23 cellular contexts compared by ENCODE assay signal in the genomic region with DNA sequence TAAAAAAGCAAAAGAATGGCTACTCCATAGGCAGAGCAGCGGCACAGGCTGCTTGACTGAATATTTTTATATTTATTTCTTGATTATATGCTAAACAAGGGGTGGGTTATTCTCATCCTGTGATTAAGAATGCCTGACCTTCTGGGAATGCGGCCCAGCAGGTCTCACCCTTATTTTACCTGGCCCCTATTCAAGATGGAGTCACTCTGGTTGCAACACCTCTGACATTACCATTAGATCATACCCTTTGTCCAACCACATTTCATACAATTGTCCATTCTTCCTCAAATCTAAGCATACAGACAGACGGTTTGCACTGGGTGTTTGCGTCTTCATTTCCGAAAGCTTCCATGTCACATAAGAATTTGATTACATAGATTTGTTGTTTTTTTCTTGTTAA.
DNase-seq lines count a peak whose midpoint lies in the region; ATAC-seq and TF ChIP-seq lines count a peak whose summit lies in the region.
"Had no signal": no experiment of that assay in that cellular context is flagged by ENCODE, and none has a peak within 500 bp of the region (broad histone marks: within the 10 kb centered on the region; RNA-seq: fewer than 3 reads in every experiment).

No MANE protein-coding gene starts in this region.

- H3K9me3 ChIP-seq in RWPE2 (ENCODE audit: severe bottlenecking) (no peaks in the 10 kb centered on the region), osteoblast (ENCODE audit: low read depth, low read length) (no peaks in the 10 kb centered on the region)
- H3K9me3 ChIP-seq: HAP-1, Peyer's patch, SK-N-SH had no signal

- no peak overlapping the region for H3K4me3 ChIP-seq in RWPE2 (ENCODE audit: severe bottlenecking)
- no peak overlapping the region for H3K4me3 ChIP-seq in epithelial cell of esophagus (ENCODE audit: low read length)
- no peak overlapping the region for H3K4me3 ChIP-seq in osteoblast (ENCODE audit: insufficient read depth, low read length)
- no peak overlapping the region for H3K4me3 ChIP-seq in dorsolateral prefrontal cortex
- H3K4me3 ChIP-seq: BLaER1, HAP-1, Peyer's patch had no signal

- no peak overlapping the region for H3K4me2 ChIP-seq in osteoblast (ENCODE audit: insufficient read depth, low read length)
- H3K4me2 ChIP-seq: BLaER1, SK-N-SH had no signal

- ATAC-seq in RWPE2 (ENCODE audit: low read depth) = peak; percentile 27; the same call in 1 of the 3 replicates

- H3K27me3 ChIP-seq in RWPE2 (ENCODE audit: insufficient read depth, poor library complexity, severe bottlenecking) = no peaks in the 10 kb centered on the region
- peaks cover 5% of the 10 kb centered on the region for H3K27me3 ChIP-seq in osteoblast (ENCODE audit: insufficient read depth, low read length)
- H3K27me3 ChIP-seq in dorsolateral prefrontal cortex = peaks cover 0 to 3% (median 0%) of the 10 kb centered on the region in 45 donors
- H3K27me3 ChIP-seq: BLaER1, Peyer's patch had no signal

- no peaks in the 10 kb centered on the region for H4K20me1 ChIP-seq in osteoblast (ENCODE audit: insufficient read depth, low read length)
- H4K20me1 ChIP-seq: BLaER1 had no signal

- no peaks in the 10 kb centered on the region for H3K4me1 ChIP-seq in RWPE2 (ENCODE audit: insufficient read depth, poor library complexity, severe bottlenecking)
- no peaks in the 10 kb centered on the region for H3K4me1 ChIP-seq in osteoblast (ENCODE audit: insufficient read depth, low read length)
- H3K4me1 ChIP-seq: HAP-1, Peyer's patch had no signal

- peak overlapping the region; percentile 22 for H2AFZ ChIP-seq in osteoblast (ENCODE audit: low read length)

- H3K79me2 ChIP-seq in osteoblast (ENCODE audit: insufficient read depth, low read length) = no peaks in the 10 kb centered on the region

- H3K27ac ChIP-seq in RWPE2 (ENCODE audit: poor library complexity, severe bottlenecking) (no peak overlapping the region), osteoblast (ENCODE audit: low read depth, low read length) (no peak overlapping the region), dorsolateral prefrontal cortex (no peak overlapping the region)
- H3K27ac ChIP-seq: BLaER1, Peyer's patch had no signal

- no peak for TF ChIP-seq RAD21 in Ishikawa (IDR thresholded peaks at IDR 0.05; ENCODE audit: low read depth)

- no peaks in the 10 kb centered on the region for H3K36me3 ChIP-seq in RWPE2 (ENCODE audit: low read depth)
- H3K36me3 ChIP-seq in osteoblast (ENCODE audit: insufficient read depth, low read length) = no peaks in the 10 kb centered on the region
- H3K36me3 ChIP-seq: BLaER1, HAP-1, Peyer's patch had no signal

- no peak for DNase-seq in RWPE2 (ENCODE audit: low spot score)
- DNase-seq in epithelial cell of esophagus (ENCODE audit: low read depth) = peak; percentile 90
- no peak for DNase-seq in osteoblast (ENCODE audit: insufficient read length, low spot score, missing footprints)
- DNase-seq in dorsolateral prefrontal cortex = no peak
- no peak for DNase-seq in NCI-H2029 (lab: John Stamatoyannopoulos, UW)
- DNase-seq in RPMI8226 = no peak
- no peak for DNase-seq in hypothalamus (lab: John Stamatoyannopoulos, UW)
- DNase-seq: CD4-positive, CD25-positive, alpha-beta regulatory T cell; DMS153; GOT3; HFFc6; IMR-90; MV-4-11; NCI-H1105; NCI-H1930; NCI-H446; NCI-H526; NCI-H82; Peyer's patch; SK-N-SH had no signal

- TF ChIP-seq CTCF in RWPE2 (IDR thresholded peaks at IDR 0.05; ENCODE audit: poor library complexity, severe bottlenecking) (no peak), epithelial cell of esophagus (IDR thresholded peaks at IDR 0.05; ENCODE audit: insufficient read depth, low read depth, low read length, missing control alignments) (no peak), osteoblast (IDR thresholded peaks at IDR 0.05; ENCODE audit: extremely low read depth, low read depth, low read length) (no peak), dorsolateral prefrontal cortex (IDR thresholded peaks at IDR 0.05 in 54 of 56, conservative IDR thresholded peaks at IDR 0.05 in 2 of 56; ENCODE audit: low read depth in 1 of 56, partially characterized antibody in 56 of 56) (no peak)

- intact Hi-C loops in dorsolateral prefrontal cortex (cut with DNase I) = loop anchor here (10.0 kb wide), 2 partner anchors 85 to 535 kb away; no protein-coding TSS in a partner anchor

- TF ChIP-seq EP300 in Ishikawa (IDR thresholded peaks at IDR 0.05; ENCODE audit: borderline replicate concordance) = no peak

TF ChIP-seq in Ishikawa, 13 proteins besides CTCF, POLR2A, EP300 and RAD21:
- TF ChIP-seq CEBPB (IDR thresholded peaks at IDR 0.05) (0 out of 2 replicates have a peak, but pooled peaks have one; percentile 15), TEAD4 (IDR thresholded peaks at IDR 0.05) (0 out of 2 replicates have a peak, but pooled peaks have one; percentile 41), FOXM1 (IDR thresholded peaks at IDR 0.05; ENCODE audit: borderline replicate concordance, low read depth) (no peak)
